ENCODE assay signal across 19 cellular contexts in genomic region chr3:128237348-128238099, GRCh38.
DNase-seq lines count a peak whose midpoint lies in the region; ATAC-seq, FAIRE-seq and TF ChIP-seq lines count a peak whose summit lies in the region.
"Had no signal": no experiment of that assay in that cellular context is flagged by ENCODE, and none has a peak within 500 bp of the region (broad histone marks: within the 10 kb centered on the region; RNA-seq: fewer than 3 reads in every experiment).

No MANE protein-coding gene starts in this region.

- no peak overlapping the region for H3K18ac ChIP-seq in H1 (ENCODE audit: extremely low read depth, low read length)

- H2BK5ac ChIP-seq in H1 (ENCODE audit: low read depth, low read length), result no peak overlapping the region

- H3K56ac ChIP-seq in H1 (replicated peaks; ENCODE audit: insufficient read length, low read depth, low read length), result no peak overlapping the region

- H3K9me3 ChIP-seq in cardiac muscle cell (ENCODE audit: low read depth) (no peaks in the 10 kb centered on the region), PC-3 (ENCODE audit: low read length) (no peaks in the 10 kb centered on the region), H1 (ENCODE audit: insufficient read depth in 2 of 2, low read depth in 1 of 2, low read length in 1 of 2) (no peaks in the 10 kb centered on the region), pancreas (no peaks in the 10 kb centered on the region)
- H3K9me3 ChIP-seq: right lobe of liver, upper lobe of right lung had no signal

- ATAC-seq in Right ventricle myocardium superior (ENCODE audit: poor library complexity) (no peak), PC-3 (no peak), pancreas (no peak)
- ATAC-seq: naive thymus-derived CD8-positive, alpha-beta T cell; T-cell had no signal

- H4K20me1 ChIP-seq in PC-3 (ENCODE audit: low read length), result no peaks in the 10 kb centered on the region
- H4K20me1 ChIP-seq in H1 (replicated peaks in 1 of 2; ENCODE audit: control insufficient read depth in 1 of 2, insufficient read depth in 2 of 2, low read length in 2 of 2), result no peaks in the 10 kb centered on the region

- H3K79me1 ChIP-seq in H1 (ENCODE audit: low read depth, low read length), result peaks cover 5% of the 10 kb centered on the region; the same call in 1 of the 2 replicates

- no TSS peak for BruUV-seq in PC-3 (replicated peaks; lab: Mats Ljungman, UMichigan)

- H3K36me3 ChIP-seq in cardiac muscle cell (no peaks in the 10 kb centered on the region), PC-3 (ENCODE audit: low read depth, low read length) (no peaks in the 10 kb centered on the region), H1 (ENCODE audit: control insufficient read depth in 2 of 4, insufficient read depth in 4 of 4, low read length in 3 of 4) (no peaks in the 10 kb centered on the region), pancreas (no peaks in the 10 kb centered on the region)
- H3K36me3 ChIP-seq: right lobe of liver, upper lobe of right lung had no signal

- no peak overlapping the region for H2BK20ac ChIP-seq in H1 (ENCODE audit: low read length)

- no peak overlapping the region for H3K4me3 ChIP-seq in cardiac muscle cell
- H3K4me3 ChIP-seq in PC-3 (ENCODE audit: low read length), result no peak overlapping the region
- H3K4me3 ChIP-seq in H1 (ENCODE audit: extremely low read depth in 1 of 4, insufficient read depth in 2 of 4, low read depth in 3 of 4, low read length in 4 of 4), result no peak overlapping the region
- H3K4me3 ChIP-seq in pancreas, result no peak overlapping the region
- H3K4me3 ChIP-seq: right lobe of liver, upper lobe of right lung had no signal

- no peak overlapping the region for H2BK15ac ChIP-seq in H1 (ENCODE audit: low read length)

- H3K9me2 ChIP-seq in PC-3 (replicated peaks; ENCODE audit: low read length), result no peaks in the 10 kb centered on the region

- H3K4me1 ChIP-seq in cardiac muscle cell (ENCODE audit: low read depth) (peaks cover 47% of the 10 kb centered on the region), PC-3 (ENCODE audit: insufficient read depth, low read length) (no peaks in the 10 kb centered on the region), H1 (replicated peaks in 1 of 4; ENCODE audit: control insufficient read depth in 3 of 4, insufficient read depth in 4 of 4, low read length in 3 of 4) (peaks cover 0 to 5% (median 0%) of the 10 kb centered on the region in 4 experiments; a peak in 1 of 7 replicates), pancreas (no peaks in the 10 kb centered on the region)
- H3K4me1 ChIP-seq: right lobe of liver, upper lobe of right lung had no signal

- no peak overlapping the region for H4K5ac ChIP-seq in H1 (ENCODE audit: insufficient read length, low read depth, low read length)

- no peak overlapping the region for H2BK120ac ChIP-seq in H1 (replicated peaks; ENCODE audit: low read depth, low read length)

- no peak for TF ChIP-seq EP300 in H1 (IDR thresholded peaks at IDR 0.05; ENCODE audit: borderline replicate concordance in 1 of 2, low read depth in 2 of 2, low read length in 2 of 2)

- TF ChIP-seq RAD21 in H1 (IDR thresholded peaks at IDR 0.05 in 1 of 2, conservative IDR thresholded peaks at IDR 0.05 in 1 of 2; ENCODE audit: low read depth in 2 of 2, low read length in 2 of 2), result no peak

- H3K27ac ChIP-seq in cardiac muscle cell (peak overlapping the region; percentile 41), PC-3 (ENCODE audit: low read length) (no peak overlapping the region), H1 (ENCODE audit: low read depth, low read length) (no peak overlapping the region), pancreas (no peak overlapping the region), caudate nucleus (ENCODE audit: low read depth, low read length) (no peak overlapping the region)
- H3K27ac ChIP-seq: right lobe of liver, upper lobe of right lung had no signal

- DNase-seq in cardiac muscle cell (ENCODE audit: low read depth in 1 of 2, low spot score in 1 of 2) (no peak), Right ventricle myocardium superior (no peak), PC-3 (peak; percentile 3), H1 (ENCODE audit: low read depth in 1 of 2, low spot score in 2 of 2) (peak in 1 of 2 experiments; percentile 34), RCC 7860 (ENCODE audit: low spot score) (no peak), pancreas (no peak), COLO829 (ENCODE audit: low spot score) (no peak), caudate nucleus (lab: John Stamatoyannopoulos, UW) (no peak)
- DNase-seq: activated naive CD4-positive, alpha-beta T cell treated with anti-CD3 and anti-CD28 coated beads, Interleukin-2, amount 10 ng/mL, durations not matched to agents 7 days and 5 days; activated T-cell treated with anti-CD3 and anti-CD28 coated beads, Interleukin-2, amount 50 U/mL, for 48 hours; C1 segment of cervical spinal cord; DMS53; H9; KBM-7; naive thymus-derived CD8-positive, alpha-beta T cell; NCI-H1930; right lobe of liver; T-cell; upper lobe of right lung had no signal

- H2AFZ ChIP-seq in PC-3 (ENCODE audit: low read length) (no peak overlapping the region), H1 (ENCODE audit: low read length) (no peak overlapping the region)

- H3F3A ChIP-seq in PC-3 (ENCODE audit: low read length, unreplicated experiment), result no peaks in the 10 kb centered on the region

- H3K4me2 ChIP-seq in PC-3 (ENCODE audit: low read length), result no peak overlapping the region
- H3K4me2 ChIP-seq in H1 (ENCODE audit: insufficient read depth in 1 of 2, low read depth in 2 of 2, low read length in 2 of 2), result no peak overlapping the region

- H3K79me2 ChIP-seq in PC-3 (ENCODE audit: low read length), result no peaks in the 10 kb centered on the region
- H3K79me2 ChIP-seq in H1 (ENCODE audit: control insufficient read depth in 1 of 2, insufficient read depth in 2 of 2, low read length in 2 of 2), result no peaks in the 10 kb centered on the region

- FAIRE-seq in H1 (lab: Jason Lieb, UNC) (no peak), RCC 7860 (lab: Jason Lieb, UNC) (no peak), pancreas (lab: Jason Lieb, UNC) (no peak)

- no peak overlapping the region for H3K14ac ChIP-seq in H1 (ENCODE audit: insufficient read length)

- no peak overlapping the region for H3K4ac ChIP-seq in H1 (replicated peaks; ENCODE audit: insufficient read length, low read depth, low read length)

- no peak overlapping the region for H3K9ac ChIP-seq in PC-3 (ENCODE audit: low read length)
- H3K9ac ChIP-seq in H1 (replicated peaks in 1 of 4; ENCODE audit: extremely low read depth in 1 of 4, low read depth in 3 of 4, low read length in 3 of 4), result no peak overlapping the region

- TF ChIP-seq POLR2A in H1 (IDR thresholded peaks at IDR 0.05; ENCODE audit: control extremely low read depth in 1 of 2, low read depth in 2 of 2, low read length in 2 of 2), result no peak

- H4K8ac ChIP-seq in H1 (ENCODE audit: extremely low read depth, insufficient read depth, low read length), result no peak overlapping the region

- no peak overlapping the region for H3K23ac ChIP-seq in H1 (ENCODE audit: insufficient read length)

- WGBS in H1 (ENCODE audit: extremely low coverage in 1 of 2, insufficient coverage in 1 of 2, insufficient read length in 1 of 2, insufficient replicate concordance in 2 of 2, low coverage in 1 of 2, low lambda C conversion rate in 2 of 2, missing lambda C conversion rate in 1 of 2), 2 experiments, result 82% methylated on average over 3 of the region's 3 CpGs; no CpG with 5 or more reads in 1 of the 2 experiments
- 61 to 66% methylated on average over 3 of the region's 3 CpGs for WGBS in pancreas, 2 donors

- CTCF ChIA-PET in PC-3 (lab: Charles Lee), result no interaction called here
- CTCF ChIA-PET in H1 (lab: Charles Lee; ENCODE audit: partially characterized antibody), result interaction anchor here (0.9 to 6.6 kb wide), 7 partner anchors 9 to 71 kb away, joined by 3 to 43 read pairs (median 3); no protein-coding TSS in a partner anchor

- no peak overlapping the region for H4K91ac ChIP-seq in H1 (replicated peaks; ENCODE audit: insufficient read length, low read length)

- intact Hi-C loops in Right ventricle myocardium superior (cut with DNase I) (no loop called here), PC-3 (cut with micrococcal nuclease) (no loop called here), pancreas (cut with DNase I) (no loop called here)

- no peaks in the 10 kb centered on the region for H3K23me2 ChIP-seq in H1 (ENCODE audit: low read depth, low read length)

- no peaks in the 10 kb centered on the region for H3K27me3 ChIP-seq in cardiac muscle cell
- no peaks in the 10 kb centered on the region for H3K27me3 ChIP-seq in PC-3 (ENCODE audit: low read length)
- no peaks in the 10 kb centered on the region for H3K27me3 ChIP-seq in H1 (replicated peaks in 1 of 4; ENCODE audit: control insufficient read depth in 3 of 4, extremely low read depth in 1 of 4, insufficient read depth in 3 of 4, low read length in 3 of 4)
- H3K27me3 ChIP-seq in pancreas, result no peaks in the 10 kb centered on the region
- H3K27me3 ChIP-seq: right lobe of liver, upper lobe of right lung had no signal

- POLR2A ChIA-PET in PC-3 (lab: Charles Lee; ENCODE audit: unreplicated experiment) (no interaction called here), H1 (lab: Charles Lee; ENCODE audit: partially characterized antibody) (interaction anchor here (0.9 kb wide), 1 partner anchor 10 kb away, joined by 3 read pairs; no protein-coding TSS in a partner anchor)

- TF ChIP-seq CTCF in cardiac muscle cell (IDR thresholded peaks at IDR 0.05; ENCODE audit: low read depth, low read length), result no peak
- no peak for TF ChIP-seq CTCF in PC-3 (conservative IDR thresholded peaks at IDR 0.05; ENCODE audit: low read depth, low read length)
- no peak for TF ChIP-seq CTCF in H1 (IDR thresholded peaks at IDR 0.05; ENCODE audit: control extremely low read depth in 1 of 3, insufficient read depth in 1 of 3, low read depth in 1 of 3, low read length in 3 of 3)
- no peak for TF ChIP-seq CTCF in pancreas (IDR thresholded peaks at IDR 0.05)

- H2AK5ac ChIP-seq in H1 (ENCODE audit: low read depth, low read length), result 0 out of 2 replicates have a peak overlapping the region, but pooled peaks have one; percentile 58

- no peak overlapping the region for H2BK12ac ChIP-seq in H1 (ENCODE audit: low read depth, low read length)
